10 cellular contexts compared by ENCODE assay signal in genomic region chr9:114047717-114048116, GRCh38. TPM values are rescaled to one million over a fixed set of nuclear protein-coding genes. Genes with fewer than 3 reads are reported as not detected.
DNase-seq lines count a peak whose midpoint lies in the region; ATAC-seq and TF ChIP-seq lines count a peak whose summit lies in the region.
"Had no signal": no experiment of that assay in that cellular context is flagged by ENCODE, and none has a peak within 500 bp of the region (broad histone marks: within the 10 kb centered on the region; RNA-seq: fewer than 3 reads in every experiment).

No MANE protein-coding gene starts in this region.

- H3K27me3 Mint-ChIP-seq in MCF 10A (ENCODE audit: insufficient read depth, unreplicated experiment): no peaks in the 10 kb centered on the region

- H4K8ac ChIP-seq in mesendoderm (ENCODE audit: low read depth, low read length): no peak overlapping the region

- H3K18ac ChIP-seq in mesendoderm (ENCODE audit: low read length): no peak overlapping the region

- no peak overlapping the region for H2BK15ac ChIP-seq in mesendoderm (replicated peaks; ENCODE audit: low read depth)

- H3K4ac ChIP-seq in mesendoderm (ENCODE audit: low read depth, low read length): no peak overlapping the region

- DNase-seq in DND-41: no peak
- peak; percentile 20 for DNase-seq in MCF 10A (ENCODE audit: unreplicated experiment)
- peak; percentile 66 for DNase-seq in mesendoderm
- DNase-seq in GM10248 (ENCODE audit: extremely low spot score): no peak
- DNase-seq in HCEC 1CT: no peak
- no peak for DNase-seq in substantia nigra (lab: John Stamatoyannopoulos, UW)

- intact Hi-C loops in MCF 10A (cut with micrococcal nuclease): no loop called here

- TF ChIP-seq CTCF in DND-41 (IDR thresholded peaks at IDR 0.05; ENCODE audit: borderline replicate concordance, extremely low read depth, low read length, poor library complexity, severe bottlenecking) (peak; percentile 18), LNCAP (IDR thresholded peaks at IDR 0.05) (peak; percentile 19; the same call in 1 of the 2 replicates), MCF 10A (IDR thresholded peaks at IDR 0.05; ENCODE audit: unreplicated experiment) (no peak), GM10248 (IDR thresholded peaks at IDR 0.05; ENCODE audit: control extremely low read depth, extremely low read depth, low read depth, missing control alignments) (no peak)

- H3K4me1 Mint-ChIP-seq in MCF 10A (ENCODE audit: insufficient read depth, unreplicated experiment): no peaks in the 10 kb centered on the region

- H2AFZ ChIP-seq in DND-41 (ENCODE audit: low read depth, low read length): no peak overlapping the region

- BruUV-seq in MCF 10A (replicated peaks; lab: Mats Ljungman, UMichigan): no TSS peak

- no peak overlapping the region for H3K23ac ChIP-seq in mesendoderm (ENCODE audit: low read length)

- POLR2A ChIA-PET in MCF 10A (lab: Yijun Ruan, JAX): no interaction called here
- POLR2A ChIA-PET in GM10248 (lab: Yijun Ruan, JAX): no interaction called here

- H3K27ac Mint-ChIP-seq in MCF 10A (ENCODE audit: low read depth, unreplicated experiment): no peak overlapping the region

- no peak overlapping the region for H2AK5ac ChIP-seq in mesendoderm (ENCODE audit: low read length)

- H3K27ac ChIP-seq in DND-41 (ENCODE audit: low read length) (no peak overlapping the region), mesendoderm (ENCODE audit: low read depth, low read length) (no peak overlapping the region), substantia nigra (ENCODE audit: low read depth, low read length, poor library complexity, severe bottlenecking) (no peak overlapping the region)

- H3K36me3 ChIP-seq in DND-41 (ENCODE audit: insufficient read depth, low read length) (no peaks in the 10 kb centered on the region), mesendoderm (ENCODE audit: control insufficient read depth, insufficient read depth, low read length) (peaks cover 5% of the 10 kb centered on the region)

- no peaks in the 10 kb centered on the region for H3K9me3 Mint-ChIP-seq in MCF 10A (ENCODE audit: unreplicated experiment)

- H2BK5ac ChIP-seq in mesendoderm (ENCODE audit: low read length): no peak overlapping the region

- H3K79me2 ChIP-seq in DND-41 (ENCODE audit: insufficient read depth, low read length) (no peaks in the 10 kb centered on the region), mesendoderm (ENCODE audit: control insufficient read depth, insufficient read depth, low read length) (no peaks in the 10 kb centered on the region)

- H3K27me3 ChIP-seq in DND-41 (ENCODE audit: insufficient read depth, low read length, poor library complexity): peaks cover 2% of the 10 kb centered on the region
- H3K27me3 ChIP-seq in mesendoderm (ENCODE audit: insufficient read depth, low read length, poor library complexity): no peaks in the 10 kb centered on the region

- H2BK120ac ChIP-seq in mesendoderm (ENCODE audit: low read depth, low read length): no peak overlapping the region

- no peak overlapping the region for H3K4me3 ChIP-seq in DND-41 (ENCODE audit: low read depth in 1 of 2, low read length in 2 of 2)
- no peak overlapping the region for H3K4me3 ChIP-seq in mesendoderm (ENCODE audit: low read length)

- no CpG with 5 or more reads among the region's 3 CpGs for WGBS in mesendoderm (ENCODE audit: extremely low coverage, insufficient coverage, low lambda C conversion rate)

- H4K20me1 ChIP-seq in DND-41 (ENCODE audit: insufficient read depth, low read length): no peaks in the 10 kb centered on the region

- H3K9me3 ChIP-seq in DND-41 (ENCODE audit: insufficient read depth, low read length, severe bottlenecking): no peaks in the 10 kb centered on the region

- H3K4me2 ChIP-seq in DND-41 (ENCODE audit: insufficient read depth, low read length) (no peak overlapping the region), mesendoderm (ENCODE audit: low read length) (no peak overlapping the region)

- no peak overlapping the region for H3K56ac ChIP-seq in mesendoderm (ENCODE audit: low read length)

- no peak overlapping the region for H4K5ac ChIP-seq in mesendoderm (ENCODE audit: low read length)

- no peak overlapping the region for H3K4me3 Mint-ChIP-seq in MCF 10A (ENCODE audit: unreplicated experiment)

- H3K9ac ChIP-seq in DND-41 (ENCODE audit: low read depth, low read length): no peak overlapping the region
- no peak overlapping the region for H3K9ac ChIP-seq in mesendoderm (ENCODE audit: low read length)

- no peaks in the 10 kb centered on the region for H3K4me1 ChIP-seq in DND-41 (ENCODE audit: insufficient read depth, low read length)
- no peaks in the 10 kb centered on the region for H3K4me1 ChIP-seq in mesendoderm (ENCODE audit: control insufficient read depth, low read depth, low read length)

- peaks cover 12% of the 10 kb centered on the region for H3K36me3 Mint-ChIP-seq in MCF 10A (ENCODE audit: insufficient read depth, unreplicated experiment)

- CTCF ChIA-PET in MCF 10A (lab: Yijun Ruan, JAX) (interaction anchor here (0.6 to 0.9 kb wide), 3 partner anchors 79 to 368 kb away, joined by 3 read pairs; no protein-coding TSS in a partner anchor), GM10248 (lab: Yijun Ruan, JAX) (no interaction called here)

- ATAC-seq in DND-41 (ENCODE audit: insufficient read depth, low read depth) (no peak), HG03565 (IDR thresholded peaks at IDR 0.05; ENCODE audit: unreplicated experiment) (no peak)
- ATAC-seq: sciatic nerve had no signal

- H3K79me1 ChIP-seq in mesendoderm (ENCODE audit: low read length): no peaks in the 10 kb centered on the region

RNA-seq across cellular contexts. Expression of gene AMBP, which starts 30.4 kb away (rescaled TPM):
- not detected in 2 replicates for total RNA-seq in MCF 10A (2022)
- polyA plus RNA-seq in mesendoderm (2013, experiment 1 of 2): 1.9 TPM
- polyA plus RNA-seq in mesendoderm (2013, experiment 2 of 2): 2.1 TPM
- total RNA-seq: glomerular endothelial cell, sciatic nerve had no signal

RNA-seq across cellular contexts. Expression of gene KIF12, which starts 51.4 kb away (rescaled TPM):
- total RNA-seq in MCF 10A (2022): not detected in 2 replicates
- polyA plus RNA-seq in mesendoderm (2013, experiment 1 of 2): 0.41 TPM
- 0.63 TPM for polyA plus RNA-seq in mesendoderm (2013, experiment 2 of 2)

Comparison
In these comparisons a context has a peak if more than half of its experiments do, and no peak if none do; other contexts are left out.
1. DNase-seq: peak in MCF 10A (single experiment) and mesendoderm (single experiment); none in DND-41 (single experiment), GM10248 (single experiment), HCEC 1CT (single experiment) and substantia nigra (0 of 49).
2. CTCF ChIP-seq: peak in DND-41 (single experiment) and LNCAP (single experiment); none in MCF 10A (single experiment) and GM10248 (single experiment).